8 cellular contexts compared by ENCODE assay signal in the genomic region with DNA sequence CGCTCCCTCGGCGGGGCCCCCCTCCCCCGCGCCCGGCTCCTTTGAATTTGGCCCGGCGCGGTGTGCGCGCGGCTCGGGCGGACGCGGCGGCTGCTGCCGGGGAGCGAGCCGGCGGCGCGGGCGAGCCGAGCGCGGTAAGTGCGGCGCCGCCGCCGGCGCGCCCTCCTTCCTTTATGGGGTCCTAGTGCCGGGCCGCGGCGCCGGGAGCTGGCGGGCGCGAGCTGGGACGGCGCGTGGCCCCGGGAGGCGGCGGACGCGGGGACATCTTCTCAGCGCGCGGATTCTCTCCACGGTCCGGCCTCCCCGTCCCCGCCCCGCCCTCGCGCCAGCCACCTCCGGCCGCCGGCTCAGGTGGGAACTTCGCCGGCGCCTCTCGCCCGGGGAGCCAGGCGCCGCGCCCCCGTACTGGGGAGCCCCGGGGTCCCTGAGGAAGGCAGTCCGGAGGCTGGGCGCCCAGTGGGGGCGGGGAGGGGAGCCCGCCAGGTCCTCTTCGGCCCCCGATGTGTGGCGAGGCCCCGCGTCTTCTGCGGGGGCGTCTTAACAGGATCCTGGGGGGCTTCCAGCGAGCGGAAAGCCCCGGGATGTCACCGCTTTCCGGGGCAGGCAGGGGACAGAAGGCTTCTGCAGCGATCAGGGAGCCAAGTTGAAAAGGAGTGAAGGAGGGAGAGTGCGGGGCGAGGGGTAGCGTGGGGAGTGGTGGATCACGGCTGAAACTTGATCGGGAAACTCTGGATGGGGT.
DNase-seq lines count a peak whose midpoint lies in the region; ATAC-seq, FAIRE-seq and TF ChIP-seq lines count a peak whose summit lies in the region.

No MANE protein-coding gene starts in this region.

- intact Hi-C loops in lower leg skin (cut with DNase I; ENCODE audit: low total_unique reads), result no loop called here

- H3K9ac ChIP-seq in adipocyte (ENCODE audit: low read length), result peak overlapping the region; percentile 87
- H3K9ac ChIP-seq in keratinocyte (ENCODE audit: control insufficient read depth, extremely low read depth, insufficient read depth, low read length), result peak overlapping the region; percentile 98

- H3K27me3 ChIP-seq in adipocyte (replicated peaks; ENCODE audit: control insufficient read depth, insufficient read depth, low read length) (no peaks in the 10 kb centered on the region), keratinocyte (ENCODE audit: control insufficient read depth, extremely low read depth, insufficient read depth, low read length) (no peaks in the 10 kb centered on the region), thymus (ENCODE audit: control insufficient read depth, insufficient read depth) (peaks cover 63% of the 10 kb centered on the region)

- DNase-seq in adipocyte (ENCODE audit: low read depth), result peak; percentile 36
- no peak for DNase-seq in keratinocyte (ENCODE audit: low read depth, low spot score)
- no peak for DNase-seq in lower leg skin (ENCODE audit: low spot score in 2 of 2)
- DNase-seq in SKM-1 treated with dmso at 0.1 percent for 144 hours (lab: John Stamatoyannopoulos, UW; ENCODE audit: unreplicated experiment), result no peak
- no peak for DNase-seq in NCI-H345 (lab: John Stamatoyannopoulos, UW)

- H3K9me1 ChIP-seq in keratinocyte (ENCODE audit: control insufficient read depth, extremely low read depth, insufficient read depth, low read length), result no peaks in the 10 kb centered on the region

- WGBS in thymus, result under 1% methylated on average over 95 of the region's 95 CpGs
- 0 to 1% methylated on average over 17 to 36 of the region's 95 CpGs for WGBS in lower leg skin, 2 donors

- peak overlapping the region; percentile 56 for H2AFZ ChIP-seq in keratinocyte (ENCODE audit: control insufficient read depth, low read length)

- peak overlapping the region; percentile 98 for H3K4me2 ChIP-seq in keratinocyte (ENCODE audit: control insufficient read depth, extremely low read depth, insufficient read depth, low read depth, low read length)

- H3K27ac ChIP-seq in keratinocyte (ENCODE audit: control insufficient read depth, insufficient read depth, low read length), result peak overlapping the region; percentile 93
- peak overlapping the region; percentile 77 for H3K27ac ChIP-seq in thymus (ENCODE audit: low read depth)

- no peaks in the 10 kb centered on the region for H3K36me3 ChIP-seq in adipocyte (ENCODE audit: control insufficient read depth, insufficient read depth, low read length, severe bottlenecking)
- H3K36me3 ChIP-seq in keratinocyte (ENCODE audit: control insufficient read depth in 2 of 2, extremely low read depth in 1 of 2, insufficient read depth in 2 of 2, low read length in 2 of 2), result no peaks in the 10 kb centered on the region
- H3K36me3 ChIP-seq in thymus (ENCODE audit: control insufficient read depth, insufficient read depth), result no peaks in the 10 kb centered on the region

- H3K4me1 ChIP-seq in adipocyte (ENCODE audit: control insufficient read depth, insufficient read depth, low read length), result peaks cover 17% of the 10 kb centered on the region
- peaks cover 29% of the 10 kb centered on the region for H3K4me1 ChIP-seq in keratinocyte (ENCODE audit: control insufficient read depth, extremely low read depth, insufficient read depth, low read length)
- no peaks in the 10 kb centered on the region for H3K4me1 ChIP-seq in thymus (ENCODE audit: control insufficient read depth, insufficient read depth, low read length)

- H3K4me3 ChIP-seq in adipocyte (ENCODE audit: low read length) (peak overlapping the region; percentile 89), keratinocyte (ENCODE audit: control insufficient read depth in 2 of 3, extremely low read depth in 1 of 3, insufficient read depth in 2 of 3, low read depth in 1 of 3, low read length in 3 of 3) (peak overlapping the region; percentile 76 to 89 (median 86)), thymus (ENCODE audit: low read length) (peak overlapping the region; percentile 45), lower leg skin (ENCODE audit: low read depth, poor library complexity, severe bottlenecking) (no peak overlapping the region)

- no peaks in the 10 kb centered on the region for H4K20me1 ChIP-seq in keratinocyte (ENCODE audit: control insufficient read depth, extremely low read depth, insufficient read depth, low read length)

- no peak for FAIRE-seq in keratinocyte (lab: Jason Lieb, UNC)

- H3K9me3 ChIP-seq in adipocyte (ENCODE audit: control insufficient read depth, low read length) (no peaks in the 10 kb centered on the region), keratinocyte (ENCODE audit: control insufficient read depth, low read depth, low read length) (no peaks in the 10 kb centered on the region), thymus (ENCODE audit: control insufficient read depth) (no peaks in the 10 kb centered on the region)

- peaks cover 59% of the 10 kb centered on the region for H3K79me2 ChIP-seq in keratinocyte (ENCODE audit: control insufficient read depth, insufficient read depth, low read length)

- ATAC-seq in GM18498 (IDR thresholded peaks at IDR 0.05; ENCODE audit: unreplicated experiment) (peak; percentile 43), HG03135 (IDR thresholded peaks at IDR 0.05; ENCODE audit: unreplicated experiment) (peak; percentile 50)

- TF ChIP-seq CTCF in keratinocyte (optimal IDR thresholded peaks at IDR 0.05 in 1 of 3, IDR thresholded peaks at IDR 0.05 in 1 of 3, conservative IDR thresholded peaks at IDR 0.05 in 1 of 3; ENCODE audit: extremely low read depth in 1 of 3, insufficient read depth in 2 of 3, low read length in 3 of 3) (no peak), lower leg skin (IDR thresholded peaks at IDR 0.05) (no peak)

- dilution Hi-C loops in keratinocyte (cut with MboI; ENCODE audit: extremely low pct_ligation_motif_present, low sequenced_read_pairs), result no loop called here

- TF ChIP-seq POLR2A in lower leg skin (IDR thresholded peaks at IDR 0.05), result no peak
